ENCODE assay signal across 8 cellular contexts in genomic region chr12:103279444-103279843, GRCh38.
DNase-seq lines count a peak whose midpoint lies in the region; ATAC-seq, FAIRE-seq and TF ChIP-seq lines count a peak whose summit lies in the region.

No MANE protein-coding gene starts in this region.

- no peaks in the 10 kb centered on the region for H3K9me3 ChIP-seq in MG63

- TF ChIP-seq POLR2A in GM12892 (IDR thresholded peaks at IDR 0.05; ENCODE audit: low read depth, low read length), result no peak

- H3K27me3 ChIP-seq in MG63, result no peaks in the 10 kb centered on the region

- FAIRE-seq in GM12892 (lab: Jason Lieb, UNC), result peak; percentile 98

- intact Hi-C loops in cardiac septum (cut with DNase I), result no loop called here

- H3K36me3 ChIP-seq in MG63, result no peaks in the 10 kb centered on the region

- no peak overlapping the region for H3K4me3 ChIP-seq in MG63

- DNase-seq in GM12892 (ENCODE audit: insufficient read length), result peak; percentile 14
- DNase-seq in NCI-H2227 treated with DMSO at 0.1 percent for 48 hours (lab: John Stamatoyannopoulos, UW), result peak; percentile 93
- no peak for DNase-seq in MG63
- DNase-seq in KG1 (lab: John Stamatoyannopoulos, UW), result no peak
- DNase-seq in cardiac septum (ENCODE audit: low spot score), result no peak
- DNase-seq in NCI-H187 (lab: John Stamatoyannopoulos, UW), result no peak

- ATAC-seq in GM19328 (IDR thresholded peaks at IDR 0.05; ENCODE audit: unreplicated experiment), result peak; percentile 88
- ATAC-seq in HG02981 (IDR thresholded peaks at IDR 0.05; ENCODE audit: unreplicated experiment), result peak; percentile 95

Comparison
In these comparisons a context has a peak if more than half of its experiments do, and no peak if none do; other contexts are left out.
1. DNase-seq: peak in GM12892 (single experiment) and NCI-H2227 treated with DMSO at 0.1 percent for 48 hours (single experiment); none in MG63 (single experiment), KG1 (single experiment), cardiac septum (single experiment) and NCI-H187 (0 of 2).